ENCODE assay signal across 10 cellular contexts in the genomic region with DNA sequence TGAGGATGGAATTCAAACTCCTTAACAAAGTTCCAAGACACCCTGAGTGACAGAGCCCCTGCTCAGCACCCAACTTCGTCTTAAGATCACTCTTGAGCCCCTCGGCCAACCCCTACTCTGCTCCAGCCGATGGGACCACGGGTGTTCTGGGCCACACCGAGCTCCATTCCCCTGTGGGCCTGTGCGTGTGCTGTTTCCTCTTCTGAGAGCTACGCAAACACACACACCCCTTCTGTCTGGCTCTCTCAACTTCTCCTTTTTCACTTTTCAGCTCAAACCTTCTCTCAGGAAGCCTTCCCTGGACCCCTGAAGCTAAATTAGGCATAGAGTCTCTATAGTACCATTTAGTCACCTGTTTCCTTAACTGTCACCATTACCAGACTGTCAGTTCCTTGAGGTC. TPM values are rescaled to one million over a fixed set of nuclear protein-coding genes. Genes with fewer than 3 reads are reported as not detected.
DNase-seq lines count a peak whose midpoint lies in the region; ATAC-seq and TF ChIP-seq lines count a peak whose summit lies in the region.
"Had no signal": no experiment of that assay in that cellular context is flagged by ENCODE, and none has a peak within 500 bp of the region (broad histone marks: within the 10 kb centered on the region; RNA-seq: fewer than 3 reads in every experiment).

No MANE protein-coding gene starts in this region.

- H3K27ac Mint-ChIP-seq in MCF 10A (ENCODE audit: low read depth, unreplicated experiment) (peak overlapping the region; percentile 89), nephron progenitor cell (peak overlapping the region; percentile 49)
- H3K27ac Mint-ChIP-seq in central memory CD8-positive, alpha-beta T cell (ENCODE audit: low read depth): peak overlapping the region; percentile 47
- no peak overlapping the region for H3K27ac Mint-ChIP-seq in CD8-positive, alpha-beta T cell

- no peak overlapping the region for H3K27ac ChIP-seq in mammary epithelial cell (ENCODE audit: insufficient read depth, low read depth, low read length)
- H3K27ac ChIP-seq in upper lobe of right lung: peak overlapping the region; percentile 55
- H3K27ac ChIP-seq in CD8-positive, alpha-beta T cell (ENCODE audit: low read depth, low read length): no peak overlapping the region
- no peak overlapping the region for H3K27ac ChIP-seq in colonic mucosa
- H3K27ac ChIP-seq: SJSA1 had no signal

- no peaks in the 10 kb centered on the region for H3K79me2 ChIP-seq in mammary epithelial cell (ENCODE audit: insufficient read depth, low read length)

- H3K27me3 Mint-ChIP-seq in MCF 10A (ENCODE audit: insufficient read depth, unreplicated experiment): no peaks in the 10 kb centered on the region
- H3K27me3 Mint-ChIP-seq in central memory CD8-positive, alpha-beta T cell: no peaks in the 10 kb centered on the region
- no peaks in the 10 kb centered on the region for H3K27me3 Mint-ChIP-seq in nephron progenitor cell (ENCODE audit: low read depth, poor library complexity)
- H3K27me3 Mint-ChIP-seq in CD8-positive, alpha-beta T cell (ENCODE audit: low read depth): no peaks in the 10 kb centered on the region

- intact Hi-C loops in MCF 10A (cut with micrococcal nuclease) (no loop called here), mammary epithelial cell (cut with micrococcal nuclease) (no loop called here), upper lobe of right lung (cut with DNase I) (loop anchor here (10.0 kb wide), 2 partner anchors 54 to 194 kb away; no protein-coding TSS in a partner anchor), colonic mucosa (cut with DNase I) (loop anchor here (5.0 kb wide), 1 partner anchor 76 kb away; no protein-coding TSS in a partner anchor)
- intact Hi-C loops in CD8-positive, alpha-beta T cell (cut with DNase I, micrococcal nuclease): no loop called here

- in situ Hi-C loops in mammary epithelial cell (cut with MboI; ENCODE audit: low sequenced_read_pairs in 2 of 2): no loop called here

- TF ChIP-seq CTCF in MCF 10A (IDR thresholded peaks at IDR 0.05; ENCODE audit: unreplicated experiment) (no peak), mammary epithelial cell (conservative IDR thresholded peaks at IDR 0.05 in 1 of 2, IDR thresholded peaks at IDR 0.05 in 1 of 2; ENCODE audit: extremely low read depth in 1 of 2, insufficient read depth in 1 of 2, low read depth in 1 of 2, low read length in 2 of 2) (no peak), nephron progenitor cell (IDR thresholded peaks at IDR 0.05) (no peak), upper lobe of right lung (IDR thresholded peaks at IDR 0.05) (no peak), colonic mucosa (IDR thresholded peaks at IDR 0.05) (no peak)
- no peak for TF ChIP-seq CTCF in CD8-positive, alpha-beta T cell (IDR thresholded peaks at IDR 0.05)

- CTCF ChIA-PET in MCF 10A (lab: Yijun Ruan, JAX): interaction anchor here (0.5 to 3.9 kb wide), 7 partner anchors 10 to 264 kb away, joined by 3 to 16 read pairs (median 4); no protein-coding TSS in a partner anchor
- CTCF ChIA-PET in mammary epithelial cell (lab: Charles Lee; ENCODE audit: low non-redundant PET): no interaction called here
- CTCF ChIA-PET in CD8-positive, alpha-beta T cell (lab: Charles Lee): interaction anchor here (0.5 to 11.9 kb wide), 12 partner anchors 14 to 364 kb away, joined by 3 to 357 read pairs (median 32); a partner anchor contains a TSS

- no peak overlapping the region for H3K4me2 ChIP-seq in mammary epithelial cell (ENCODE audit: insufficient read depth, low read depth, low read length)

- H3K4me3 ChIP-seq in mammary epithelial cell (replicated peaks in 1 of 3; ENCODE audit: insufficient read depth in 1 of 3, low read depth in 2 of 3, low read length in 3 of 3) (no peak overlapping the region), upper lobe of right lung (no peak overlapping the region), colonic mucosa (no peak overlapping the region)
- no peak overlapping the region for H3K4me3 ChIP-seq in CD8-positive, alpha-beta T cell (ENCODE audit: low read depth, low read length)
- H3K4me3 ChIP-seq: SJSA1 had no signal

- ATAC-seq in central memory CD8-positive, alpha-beta T cell (replicated peaks; ENCODE audit: extremely low read depth, poor library complexity, severe bottlenecking): no peak
- ATAC-seq in upper lobe of right lung: peak; percentile 38
- no peak for ATAC-seq in CD8-positive, alpha-beta T cell

- POLR2A ChIA-PET in MCF 10A (lab: Yijun Ruan, JAX): interaction anchor here (0.7 to 1.8 kb wide), 11 partner anchors 9 to 265 kb away, joined by 3 to 11 read pairs (median 3); a partner anchor contains a TSS
- POLR2A ChIA-PET in CD8-positive, alpha-beta T cell (lab: Charles Lee): no interaction called here

- H3K9me3 Mint-ChIP-seq in MCF 10A (ENCODE audit: unreplicated experiment): no peaks in the 10 kb centered on the region
- H3K9me3 Mint-ChIP-seq in central memory CD8-positive, alpha-beta T cell: no peaks in the 10 kb centered on the region
- no peaks in the 10 kb centered on the region for H3K9me3 Mint-ChIP-seq in nephron progenitor cell
- H3K9me3 Mint-ChIP-seq in CD8-positive, alpha-beta T cell: no peaks in the 10 kb centered on the region

- DNase-seq in MCF 10A (ENCODE audit: unreplicated experiment) (no peak), mammary epithelial cell (no peak), nephron progenitor cell (no peak), upper lobe of right lung (no peak), NCI-H2029 (lab: John Stamatoyannopoulos, UW) (no peak), colonic mucosa (no peak)
- DNase-seq in central memory CD8-positive, alpha-beta T cell (ENCODE audit: low spot score in 2 of 2): no peak
- no peak for DNase-seq in CD8-positive, alpha-beta T cell
- DNase-seq: effector memory CD4-positive, alpha-beta T cell had no signal

- H3K4me3 Mint-ChIP-seq in MCF 10A (ENCODE audit: unreplicated experiment) (peak overlapping the region; percentile 26), nephron progenitor cell (peak overlapping the region; percentile 33)
- no peak overlapping the region for H3K4me3 Mint-ChIP-seq in central memory CD8-positive, alpha-beta T cell
- no peak overlapping the region for H3K4me3 Mint-ChIP-seq in CD8-positive, alpha-beta T cell

- 85% methylated on average over 7 of the region's 7 CpGs for WGBS in mammary epithelial cell (ENCODE audit: low coverage, missing lambda C conversion rate)

- no peaks in the 10 kb centered on the region for H4K20me1 ChIP-seq in mammary epithelial cell (ENCODE audit: insufficient read depth, low read length)

- no peak overlapping the region for H3K9ac ChIP-seq in mammary epithelial cell (ENCODE audit: insufficient read depth, low read length)
- H3K9ac ChIP-seq in colonic mucosa (ENCODE audit: low read depth in 2 of 2, low read length in 2 of 2): no peak overlapping the region

- dilution Hi-C loops in mammary epithelial cell (cut with HindIII; ENCODE audit: low sequenced_read_pairs): no loop called here

- no peaks in the 10 kb centered on the region for H3K36me3 ChIP-seq in mammary epithelial cell (ENCODE audit: insufficient read depth, low read length)
- H3K36me3 ChIP-seq in upper lobe of right lung: peaks cover 16% of the 10 kb centered on the region
- H3K36me3 ChIP-seq in CD8-positive, alpha-beta T cell (ENCODE audit: insufficient read depth, low read length): no peaks in the 10 kb centered on the region
- no peaks in the 10 kb centered on the region for H3K36me3 ChIP-seq in colonic mucosa
- H3K36me3 ChIP-seq: SJSA1 had no signal

- H2AFZ ChIP-seq in mammary epithelial cell (ENCODE audit: low read depth, low read length): no peak overlapping the region

- H3K36me3 Mint-ChIP-seq in MCF 10A (ENCODE audit: insufficient read depth, unreplicated experiment): no peaks in the 10 kb centered on the region
- no peaks in the 10 kb centered on the region for H3K36me3 Mint-ChIP-seq in central memory CD8-positive, alpha-beta T cell (ENCODE audit: insufficient read depth)
- no peaks in the 10 kb centered on the region for H3K36me3 Mint-ChIP-seq in nephron progenitor cell (ENCODE audit: low read depth)
- H3K36me3 Mint-ChIP-seq in CD8-positive, alpha-beta T cell: no peaks in the 10 kb centered on the region

- H3K4me1 ChIP-seq in mammary epithelial cell (ENCODE audit: insufficient read depth, low read length) (no peaks in the 10 kb centered on the region), upper lobe of right lung (peaks cover 32% of the 10 kb centered on the region), colonic mucosa (no peaks in the 10 kb centered on the region)
- no peaks in the 10 kb centered on the region for H3K4me1 ChIP-seq in CD8-positive, alpha-beta T cell (ENCODE audit: insufficient read depth, low read length)
- H3K4me1 ChIP-seq: SJSA1 had no signal

- H3K9me3 ChIP-seq in mammary epithelial cell (replicated peaks; ENCODE audit: insufficient read depth, low read length) (no peaks in the 10 kb centered on the region), upper lobe of right lung (no peaks in the 10 kb centered on the region), colonic mucosa (no peaks in the 10 kb centered on the region)
- no peaks in the 10 kb centered on the region for H3K9me3 ChIP-seq in CD8-positive, alpha-beta T cell (ENCODE audit: low read length)
- H3K9me3 ChIP-seq: SJSA1 had no signal

- no peaks in the 10 kb centered on the region for H3K27me3 ChIP-seq in mammary epithelial cell (ENCODE audit: insufficient read depth, low read length)
- no peaks in the 10 kb centered on the region for H3K27me3 ChIP-seq in upper lobe of right lung
- H3K27me3 ChIP-seq in CD8-positive, alpha-beta T cell (ENCODE audit: insufficient read depth, low read length): no peaks in the 10 kb centered on the region
- no peaks in the 10 kb centered on the region for H3K27me3 ChIP-seq in colonic mucosa

- BruUV-seq in MCF 10A (replicated peaks; lab: Mats Ljungman, UMichigan) (no TSS peak), mammary epithelial cell (replicated peaks; lab: Mats Ljungman, UMichigan) (no TSS peak)

- peaks cover 34% of the 10 kb centered on the region for H3K4me1 Mint-ChIP-seq in MCF 10A (ENCODE audit: insufficient read depth, unreplicated experiment)
- peaks cover 5% of the 10 kb centered on the region for H3K4me1 Mint-ChIP-seq in central memory CD8-positive, alpha-beta T cell
- peaks cover 68% of the 10 kb centered on the region for H3K4me1 Mint-ChIP-seq in nephron progenitor cell
- H3K4me1 Mint-ChIP-seq in CD8-positive, alpha-beta T cell (ENCODE audit: low read depth): peaks cover 4% of the 10 kb centered on the region

RNA-seq across cellular contexts. Expression of a gene that starts 37.5 kb away (rescaled TPM):
- total RNA-seq in MCF 10A (2022) (429 and 638 TPM in 2 replicates), mammary epithelial cell (100 to 1,000 TPM; 131 to 605 TPM), upper lobe of right lung (349 TPM), colonic mucosa (10 to 100 TPM; 13.7 to 41.3 TPM)
- polyA plus RNA-seq in mammary epithelial cell: 130 TPM
- polyA minus RNA-seq in mammary epithelial cell: 88.0 TPM
- not detected for total RNA-seq in CD8-positive, alpha-beta T cell

Comparison
In these comparisons a context has a peak if more than half of its experiments do, and no peak if none do; other contexts are left out.
1. H3K4me3 Mint-ChIP-seq: peak in MCF 10A (single experiment) and nephron progenitor cell (single experiment); none in central memory CD8-positive, alpha-beta T cell (single experiment) and CD8-positive, alpha-beta T cell (single experiment).
2. RNA of a gene that starts 37.5 kb away (total RNA-seq): 429 to 638 TPM in MCF 10A, 131 to 605 TPM in mammary epithelial cell, 349 TPM in upper lobe of right lung (single experiment) and 13.7 to 41.3 TPM in colonic mucosa; not detected in CD8-positive, alpha-beta T cell; every median in the first group is over 10 times any median in the second.
3. intact Hi-C loops: an anchor here in upper lobe of right lung (10.0 kb wide) and colonic mucosa (5.0 kb wide); none called in MCF 10A, mammary epithelial cell and CD8-positive, alpha-beta T cell.